ENCODE assay signal across 16 cellular contexts in genomic region chr15:91945385-91945784, GRCh38.
"Had no signal": no experiment of that assay in that cellular context is flagged by ENCODE, and none has a peak within 500 bp of the region (broad histone marks: within the 10 kb centered on the region; RNA-seq: fewer than 3 reads in every experiment).

No MANE protein-coding gene starts in this region.

- H3K27me3 ChIP-seq: colonic mucosa, esophagus muscularis mucosa, right lobe of liver, stomach had no signal

- H3K9me3 ChIP-seq: colonic mucosa, esophagus muscularis mucosa, psoas muscle, right lobe of liver, SK-N-SH, stomach, thoracic aorta had no signal

- H3K4me3 ChIP-seq: colonic mucosa, esophagus muscularis mucosa, psoas muscle, right lobe of liver, smooth muscle cell, stomach, thoracic aorta had no signal

- H3K9me3 Mint-ChIP-seq: activated naive CD4-positive, alpha-beta T cell treated with anti-CD3 and anti-CD28 coated beads for 36 hours; activated T-helper 2 cell treated with anti-CD3 and anti-CD28 coated beads, Interferon-gamma antibody, Interleukin-2, Interleukin-4, amounts not matched to agents 10 μg/mL and 5 μg/mL and 100 μg/mL, durations not matched to agents 14 hours and 24 hours and 36 hours; nephron; T-cell had no signal

- DNase-seq: activated CD4-positive, CD25-positive, alpha-beta regulatory T cell treated with anti-CD3 and anti-CD28 coated beads, Interleukin-2, amount 50 U/mL, for 72 hours; activated naive CD4-positive, alpha-beta T cell treated with anti-CD3 and anti-CD28 coated beads for 36 hours; activated T-cell treated with anti-CD3 and anti-CD28 coated beads for 4 hours; colonic mucosa; mesenchymal stem cell; psoas muscle; SK-N-SH; stomach; T-cell; T1000 had no signal

- H3K27ac Mint-ChIP-seq: activated naive CD4-positive, alpha-beta T cell treated with anti-CD3 and anti-CD28 coated beads for 36 hours; activated T-helper 2 cell treated with anti-CD3 and anti-CD28 coated beads, Interferon-gamma antibody, Interleukin-2, Interleukin-4, amounts not matched to agents 10 μg/mL and 5 μg/mL and 100 μg/mL, durations not matched to agents 14 hours and 24 hours and 36 hours; nephron; T-cell had no signal

- H3K36me3 ChIP-seq: colonic mucosa, esophagus muscularis mucosa, right lobe of liver, stomach, thoracic aorta had no signal

- H3K27ac ChIP-seq: colonic mucosa, psoas muscle, thoracic aorta had no signal

- ATAC-seq: right lobe of liver, T-cell had no signal

- H3K4me3 Mint-ChIP-seq: activated naive CD4-positive, alpha-beta T cell treated with anti-CD3 and anti-CD28 coated beads for 36 hours; nephron; T-cell had no signal
